Comparison of ENCODE assay signal across 20 cellular contexts in the genomic region with DNA sequence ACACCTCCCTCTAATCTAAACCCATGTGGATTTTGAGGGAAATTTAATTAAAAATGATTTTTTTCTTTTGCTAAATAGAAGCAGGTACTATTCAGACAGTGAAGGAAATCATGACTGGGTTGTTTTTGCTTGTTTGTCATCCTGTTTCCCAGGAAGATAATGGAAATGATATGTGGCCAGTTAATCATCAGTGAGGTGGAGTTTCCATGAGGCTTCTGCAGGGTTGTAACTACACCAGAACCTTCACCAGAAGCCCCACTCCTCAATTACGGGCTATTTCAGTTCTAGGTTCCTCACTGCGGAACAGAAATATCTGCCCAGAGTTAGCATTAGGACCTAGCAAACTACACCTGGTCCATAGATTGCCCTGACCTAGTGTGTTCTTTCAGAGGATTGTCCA.
"Had no signal": no experiment of that assay in that cellular context is flagged by ENCODE, and none has a peak within 500 bp of the region (broad histone marks: within the 10 kb centered on the region; RNA-seq: fewer than 3 reads in every experiment).

No MANE protein-coding gene starts in this region.

- H3K9me3 ChIP-seq: gastroesophageal sphincter, heart left ventricle, left ventricle myocardium inferior, pancreas, thyroid gland had no signal

- H3K4me2 ChIP-seq: smooth muscle cell had no signal

- H3K9me3 Mint-ChIP-seq: activated CD4-positive, alpha-beta memory T cell treated with anti-CD3 and anti-CD28 coated beads for 36 hours; activated naive CD4-positive, alpha-beta T cell treated with anti-CD3 and anti-CD28 coated beads, Interleukin-2, amount 10 ng/mL, durations not matched to agents 7 days and 5 days; activated T-cell treated with anti-CD3 and anti-CD28 coated beads, Interleukin-2, amount 50 U/mL, for 24 hours; dendritic cell treated with granulocyte-macrophage colony-stimulating factor and Interleukin-4, amounts not matched to agents 40 ng/mL and 50 ng/mL, for 4 days; endodermal cell; naive thymus-derived CD8-positive, alpha-beta T cell; stimulated activated memory B cell treated with anti-CD40 and anti-IgM and Interleukin-4, amounts not matched to agents 10 μg/mL and 1 μg/mL and 100 μg/mL, for 72 hours had no signal

- ATAC-seq: gastroesophageal sphincter; naive thymus-derived CD8-positive, alpha-beta T cell; sciatic nerve; stimulated activated memory B cell treated with anti-CD40 and anti-IgM and Interleukin-4, amounts not matched to agents 10 μg/mL and 1 μg/mL and 100 μg/mL, for 72 hours; T-helper 17 cell had no signal

- H3K27ac Mint-ChIP-seq: activated CD4-positive, alpha-beta memory T cell treated with anti-CD3 and anti-CD28 coated beads for 36 hours; activated naive CD4-positive, alpha-beta T cell treated with anti-CD3 and anti-CD28 coated beads, Interleukin-2, amount 10 ng/mL, durations not matched to agents 7 days and 5 days; activated T-cell treated with anti-CD3 and anti-CD28 coated beads, Interleukin-2, amount 50 U/mL, for 24 hours; dendritic cell treated with granulocyte-macrophage colony-stimulating factor and Interleukin-4, amounts not matched to agents 40 ng/mL and 50 ng/mL, for 4 days; endodermal cell; naive thymus-derived CD8-positive, alpha-beta T cell; stimulated activated memory B cell treated with anti-CD40 and anti-IgM and Interleukin-4, amounts not matched to agents 10 μg/mL and 1 μg/mL and 100 μg/mL, for 72 hours; T-helper 17 cell had no signal

- H3K4me1 Mint-ChIP-seq: activated naive CD4-positive, alpha-beta T cell treated with anti-CD3 and anti-CD28 coated beads, Interleukin-2, amount 10 ng/mL, durations not matched to agents 7 days and 5 days; stimulated activated memory B cell treated with anti-CD40 and anti-IgM and Interleukin-4, amounts not matched to agents 10 μg/mL and 1 μg/mL and 100 μg/mL, for 72 hours had no signal

- H3K27me3 Mint-ChIP-seq: activated CD4-positive, alpha-beta memory T cell treated with anti-CD3 and anti-CD28 coated beads for 36 hours; activated naive CD4-positive, alpha-beta T cell treated with anti-CD3 and anti-CD28 coated beads, Interleukin-2, amount 10 ng/mL, durations not matched to agents 7 days and 5 days; activated T-cell treated with anti-CD3 and anti-CD28 coated beads, Interleukin-2, amount 50 U/mL, for 24 hours; dendritic cell treated with granulocyte-macrophage colony-stimulating factor and Interleukin-4, amounts not matched to agents 40 ng/mL and 50 ng/mL, for 4 days; stimulated activated memory B cell treated with anti-CD40 and anti-IgM and Interleukin-4, amounts not matched to agents 10 μg/mL and 1 μg/mL and 100 μg/mL, for 72 hours; T-helper 17 cell had no signal

- FAIRE-seq: kidney, pancreas had no signal

- H3K27me3 ChIP-seq: cardiac muscle cell, gastroesophageal sphincter, heart left ventricle, pancreas, thyroid gland had no signal

- DNase-seq: activated CD4-positive, alpha-beta memory T cell treated with anti-CD3 and anti-CD28 coated beads for 36 hours; activated effector memory CD4-positive, alpha-beta T cell treated with Interleukin-2 at 50 U/mL for 16 hours; activated naive CD4-positive, alpha-beta T cell treated with anti-CD3 and anti-CD28 coated beads, Interleukin-2, amount 10 ng/mL, durations not matched to agents 7 days and 5 days; activated T-cell treated with anti-CD3 and anti-CD28 coated beads, Interleukin-2, amount 50 U/mL, for 24 hours; amniotic stem cell; endodermal cell; heart left ventricle; kidney; left ventricle myocardium inferior; naive thymus-derived CD8-positive, alpha-beta T cell; pancreas; stimulated activated CD4-positive, alpha-beta T cell treated with anti-CD3 and anti-CD28 coated beads, Interleukin-4, amount 100 ng/mL, for 1 hour; T-helper 17 cell; thyroid gland had no signal

- H3K4me3 ChIP-seq: cardiac muscle cell, gastroesophageal sphincter, heart left ventricle, left ventricle myocardium inferior, pancreas, smooth muscle cell, thyroid gland had no signal

- H3K27ac ChIP-seq: cardiac muscle cell, gastroesophageal sphincter, pancreas, thyroid gland had no signal

- H3K4me3 Mint-ChIP-seq: activated CD4-positive, alpha-beta memory T cell treated with anti-CD3 and anti-CD28 coated beads for 36 hours; activated naive CD4-positive, alpha-beta T cell treated with anti-CD3 and anti-CD28 coated beads, Interleukin-2, amount 10 ng/mL, durations not matched to agents 7 days and 5 days; activated T-cell treated with anti-CD3 and anti-CD28 coated beads, Interleukin-2, amount 50 U/mL, for 24 hours; dendritic cell treated with granulocyte-macrophage colony-stimulating factor and Interleukin-4, amounts not matched to agents 40 ng/mL and 50 ng/mL, for 4 days; endodermal cell; naive thymus-derived CD8-positive, alpha-beta T cell; stimulated activated memory B cell treated with anti-CD40 and anti-IgM and Interleukin-4, amounts not matched to agents 10 μg/mL and 1 μg/mL and 100 μg/mL, for 72 hours; T-helper 17 cell had no signal

- H3K36me3 Mint-ChIP-seq: activated CD4-positive, alpha-beta memory T cell treated with anti-CD3 and anti-CD28 coated beads for 36 hours; activated naive CD4-positive, alpha-beta T cell treated with anti-CD3 and anti-CD28 coated beads, Interleukin-2, amount 10 ng/mL, durations not matched to agents 7 days and 5 days; naive thymus-derived CD8-positive, alpha-beta T cell; stimulated activated memory B cell treated with anti-CD40 and anti-IgM and Interleukin-4, amounts not matched to agents 10 μg/mL and 1 μg/mL and 100 μg/mL, for 72 hours had no signal

- H3K36me3 ChIP-seq: cardiac muscle cell, gastroesophageal sphincter, heart left ventricle, left ventricle myocardium inferior, pancreas, thyroid gland had no signal
